ENCODE assay signal across 20 cellular contexts in the genomic region with DNA sequence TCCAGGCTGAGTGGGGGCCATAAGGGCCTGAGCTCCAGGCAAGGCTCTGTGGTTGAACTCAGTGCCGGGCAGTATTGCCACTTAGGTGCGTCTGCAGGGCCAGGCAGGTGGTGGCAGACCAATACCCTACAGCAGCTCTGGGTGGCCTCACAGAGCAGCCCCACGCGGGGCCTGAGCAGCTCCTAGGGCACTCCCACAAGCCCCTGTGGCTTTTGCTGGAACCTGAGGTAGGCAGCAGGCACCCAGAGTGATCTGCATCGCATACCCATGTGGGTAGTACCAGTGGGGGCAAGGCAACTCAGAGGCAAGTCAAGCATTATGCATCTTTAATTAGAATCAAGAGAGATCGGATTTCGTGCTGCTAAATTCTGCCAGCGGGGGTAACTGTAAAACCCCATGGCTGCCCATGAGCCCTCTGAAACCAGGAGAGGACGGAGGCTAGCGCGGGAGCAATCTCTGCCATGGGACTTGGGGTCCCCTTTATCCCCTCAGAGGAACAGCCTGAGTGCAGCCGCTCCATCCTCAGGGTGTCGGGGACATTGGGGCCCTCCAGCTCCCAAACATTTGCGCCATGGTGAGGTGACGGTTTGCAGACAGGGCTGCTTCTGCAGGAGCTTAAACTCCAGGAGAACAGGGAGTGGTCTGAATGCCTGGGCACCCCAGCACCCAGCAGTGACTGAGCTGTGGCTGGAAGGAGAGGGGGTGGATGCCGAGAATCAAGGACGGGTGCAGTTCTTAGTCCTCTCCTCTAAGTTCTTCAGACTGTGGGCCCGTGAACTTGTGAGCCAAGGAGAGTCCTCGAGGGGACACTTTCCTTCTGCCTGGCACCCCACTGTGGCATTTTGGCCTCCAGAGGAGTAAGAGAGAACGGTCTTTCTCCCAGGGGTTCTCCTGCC.
A peak's percentile ranks its signal among the peaks of the same experiment; 100 is the strongest.
DNase-seq lines count a peak whose midpoint lies in the region; ATAC-seq and TF ChIP-seq lines count a peak whose summit lies in the region.
"Had no signal": no experiment of that assay in that cellular context is flagged by ENCODE, and none has a peak within 500 bp of the region (broad histone marks: within the 10 kb centered on the region; RNA-seq: fewer than 3 reads in every experiment).

No MANE protein-coding gene starts in this region.

- TF ChIP-seq CTCF in HEK293 (tag by site-specific recombination; IDR thresholded peaks at IDR 0.05) (no peak), endodermal cell (conservative IDR thresholded peaks at IDR 0.05) (no peak)

- no peaks in the 10 kb centered on the region for H3K79me1 ChIP-seq in neuronal stem cell (ENCODE audit: low read depth, low read length)

- POLR2A ChIA-PET in HEK293 (lab: Yijun Ruan, JAX) = no interaction called here

- H3K4me1 ChIP-seq in HEK293 (ENCODE audit: control insufficient read depth, insufficient read depth, low read length) = no peaks in the 10 kb centered on the region
- H3K4me1 ChIP-seq in endodermal cell (ENCODE audit: control insufficient read depth, insufficient read depth, low read length) = no peaks in the 10 kb centered on the region
- no peaks in the 10 kb centered on the region for H3K4me1 ChIP-seq in neuronal stem cell (ENCODE audit: control insufficient read depth in 2 of 2, insufficient read depth in 1 of 2, low read depth in 1 of 2, low read length in 2 of 2)
- no peaks in the 10 kb centered on the region for H3K4me1 ChIP-seq in aorta (ENCODE audit: control insufficient read depth in 1 of 2, insufficient read depth in 2 of 2, low read length in 2 of 2)
- H3K4me1 ChIP-seq: BLaER1 had no signal

- peak overlapping the region; percentile 81 for H2AK5ac ChIP-seq in neuronal stem cell (ENCODE audit: low read depth, low read length)

- 88 to 91% methylated on average over 14 to 20 of the region's 20 CpGs for WGBS in endodermal cell (ENCODE audit: insufficient coverage in 1 of 2, insufficient read length in 1 of 2), 2 experiments
- WGBS in neuronal stem cell (ENCODE audit: extremely low coverage in 2 of 2, insufficient read length in 2 of 2, insufficient replicate concordance in 1 of 2), 2 donors = no CpG with 5 or more reads among the region's 20 CpGs
- 82 to 83% methylated on average over 20 of the region's 20 CpGs for WGBS in aorta, 2 donors

- no peak overlapping the region for H4K8ac ChIP-seq in neuronal stem cell (ENCODE audit: low read depth, low read length)

- H3K27ac ChIP-seq in HEK293 (ENCODE audit: extremely low read depth, low read depth, low read length) (no peak overlapping the region), endodermal cell (ENCODE audit: low read depth, low read length) (no peak overlapping the region), neuronal stem cell (replicated peaks; ENCODE audit: low read length) (no peak overlapping the region), aorta (ENCODE audit: low read depth in 1 of 2, low read length in 2 of 2) (no peak overlapping the region)
- H3K27ac ChIP-seq: BLaER1 had no signal

- no peaks in the 10 kb centered on the region for H3K4me1 Mint-ChIP-seq in endodermal cell
- H3K4me1 Mint-ChIP-seq: T-cell had no signal

- no peak overlapping the region for H2AFZ ChIP-seq in neuronal stem cell (ENCODE audit: low read length)

- ATAC-seq in aorta (ENCODE audit: low FRiP score) = peak; percentile 52
- ATAC-seq in HG03521 (IDR thresholded peaks at IDR 0.05; ENCODE audit: unreplicated experiment) = no peak
- ATAC-seq: GM12878, T-cell had no signal

- H3K4me2 ChIP-seq in neuronal stem cell (ENCODE audit: insufficient read depth, low read length, poor library complexity, severe bottlenecking) = peak overlapping the region; percentile 11
- H3K4me2 ChIP-seq: BLaER1 had no signal

- H3K27me3 ChIP-seq in endodermal cell (ENCODE audit: control insufficient read depth, insufficient read depth, low read length, poor library complexity, severe bottlenecking) = no peaks in the 10 kb centered on the region
- peaks cover 0 to 24% (median 0%) of the 10 kb centered on the region in 3 experiments for H3K27me3 ChIP-seq in neuronal stem cell (ENCODE audit: control insufficient read depth in 3 of 3, insufficient read depth in 3 of 3, low read depth in 1 of 3, low read length in 3 of 3)
- H3K27me3 ChIP-seq in aorta (ENCODE audit: control insufficient read depth in 1 of 2, insufficient read depth in 2 of 2, low read length in 1 of 2) = no peaks in the 10 kb centered on the region
- H3K27me3 ChIP-seq: BLaER1 had no signal

- no peak overlapping the region for H2BK120ac ChIP-seq in neuronal stem cell (ENCODE audit: low read depth, low read length)

- intact Hi-C loops in aorta (cut with DNase I) = no loop called here
- intact Hi-C loops in cardiac septum (cut with DNase I) = no loop called here

- DNase-seq in endodermal cell (peak; percentile 48), neuronal stem cell (ENCODE audit: low spot score) (no peak), aorta (no peak), cardiac septum (ENCODE audit: low spot score) (no peak), LoVo (ENCODE audit: low spot score) (no peak)
- DNase-seq: CD4-positive, alpha-beta T cell; COR-L47; DND-41; HCEC 1CT; MM.1S; NCI-H1048; NCI-H1417 treated with DMSO at 0.1 percent for 48 hours; NCI-H187; NCI-H774; NK-92 treated with Interleukin-12 subunit alpha and Interleukin-12 subunit beta, amount 100 ng/mL, for 24 hours had no signal

- H3K36me3 ChIP-seq in HEK293 (ENCODE audit: control insufficient read depth in 2 of 2, insufficient read depth in 1 of 2, low read length in 2 of 2) = no peaks in the 10 kb centered on the region
- H3K36me3 ChIP-seq in endodermal cell (ENCODE audit: control insufficient read depth, insufficient read depth, low read length) = no peaks in the 10 kb centered on the region
- no peaks in the 10 kb centered on the region for H3K36me3 ChIP-seq in neuronal stem cell (replicated peaks in 1 of 2; ENCODE audit: control insufficient read depth in 2 of 2, insufficient read depth in 2 of 2, low read length in 2 of 2)
- no peaks in the 10 kb centered on the region for H3K36me3 ChIP-seq in aorta (ENCODE audit: control insufficient read depth in 1 of 2, insufficient read depth in 2 of 2, low read length in 1 of 2)
- H3K36me3 ChIP-seq: BLaER1 had no signal

- no peak overlapping the region for H2BK5ac ChIP-seq in neuronal stem cell (ENCODE audit: low read length)

- H2BK12ac ChIP-seq in neuronal stem cell (ENCODE audit: low read length) = peak overlapping the region; percentile 10

- H3K9me3 ChIP-seq in HEK293 (ENCODE audit: control insufficient read depth, insufficient read depth, low read depth, low read length) (0 out of 2 replicates have a peak, but pooled peaks cover 4% of the 10 kb centered on the region), endodermal cell (ENCODE audit: control insufficient read depth, low read length) (no peaks in the 10 kb centered on the region), neuronal stem cell (replicated peaks in 1 of 2; ENCODE audit: control insufficient read depth in 2 of 2, insufficient read depth in 1 of 2, low read depth in 1 of 2, low read length in 2 of 2) (peaks cover 0 to 1% of the 10 kb centered on the region in 2 donors), aorta (ENCODE audit: control insufficient read depth, low read length) (no peaks in the 10 kb centered on the region)

- H3K9ac ChIP-seq in endodermal cell (ENCODE audit: extremely low read depth, low read length, poor library complexity, severe bottlenecking) = no peak overlapping the region
- no peak overlapping the region for H3K9ac ChIP-seq in neuronal stem cell (ENCODE audit: low read depth, low read length, poor library complexity)
- H3K9ac ChIP-seq: BLaER1 had no signal

- no peak overlapping the region for H2BK15ac ChIP-seq in neuronal stem cell (ENCODE audit: low read length)

- H3K23ac ChIP-seq in neuronal stem cell (ENCODE audit: low read depth, low read length, poor library complexity) = peak overlapping the region; percentile 31

- H3K18ac ChIP-seq in neuronal stem cell (ENCODE audit: low read length) = peak overlapping the region; percentile 56

- H3K4me3 ChIP-seq in HEK293 (ENCODE audit: low read depth, low read length) (no peak overlapping the region), endodermal cell (ENCODE audit: low read length) (no peak overlapping the region), neuronal stem cell (ENCODE audit: low read length in 2 of 2) (no peak overlapping the region), aorta (ENCODE audit: low read length in 2 of 2) (no peak overlapping the region)
- H3K4me3 ChIP-seq: BLaER1, GM12878 had no signal

- peak overlapping the region; percentile 37 for H3K4ac ChIP-seq in neuronal stem cell (ENCODE audit: low read length)

- CTCF ChIA-PET in HEK293 (lab: Yijun Ruan, JAX) = interaction anchor here (0.9 to 1.4 kb wide), 3 partner anchors 37 to 90 kb away, joined by 3 to 4 read pairs (median 4); no protein-coding TSS in a partner anchor

- H3K14ac ChIP-seq in neuronal stem cell (ENCODE audit: low read length) = no peak overlapping the region

- no peaks in the 10 kb centered on the region for H3K9me3 Mint-ChIP-seq in endodermal cell

- no peak overlapping the region for H4K91ac ChIP-seq in neuronal stem cell (ENCODE audit: low read depth, low read length, poor library complexity)

- no peaks in the 10 kb centered on the region for H3K27me3 Mint-ChIP-seq in endodermal cell (ENCODE audit: insufficient read depth)

- H3K4me3 Mint-ChIP-seq in endodermal cell = no peak overlapping the region
- H3K4me3 Mint-ChIP-seq: CD4-positive, alpha-beta T cell; T-cell had no signal

- H3K27ac Mint-ChIP-seq in endodermal cell = no peak overlapping the region
- H3K27ac Mint-ChIP-seq: CD4-positive, alpha-beta T cell; T-cell had no signal

- no peaks in the 10 kb centered on the region for H3K36me3 Mint-ChIP-seq in endodermal cell (ENCODE audit: low read depth)
- H3K36me3 Mint-ChIP-seq: T-cell had no signal

TF ChIP-seq in HEK293, 187 proteins besides CTCF, POLR2A, EP300 and RAD21 (continues in another document):
- TF ChIP-seq ZNF548 (tag by site-specific recombination; IDR thresholded peaks at IDR 0.05) = no peak
- no peak for TF ChIP-seq ZNF114 (tag by site-specific recombination; IDR thresholded peaks at IDR 0.05)
- TF ChIP-seq ZIC2 (tag by site-specific recombination; IDR thresholded peaks at IDR 0.05) = peak; percentile 90
- no peak for TF ChIP-seq ZNF585B (tag by site-specific recombination; IDR thresholded peaks at IDR 0.05)
